12 cellular contexts compared by ENCODE assay signal in genomic region chr10:98228266-98228665, GRCh38. TPM values are rescaled to one million over a fixed set of nuclear protein-coding genes. Genes with fewer than 3 reads are reported as not detected.
A peak's percentile ranks its signal among the peaks of the same experiment; 100 is the strongest.
DNase-seq lines count a peak whose midpoint lies in the region; ATAC-seq lines count a peak whose summit lies in the region.
"Not testable (repeated sequence)": the region's sequence is repeated elsewhere in the genome, so short reads cannot be mapped to it uniquely, and the experiment has no call there.
"Had no signal": no experiment of that assay in that cellular context is flagged by ENCODE, and none has a peak within 500 bp of the region (broad histone marks: within the 10 kb centered on the region; RNA-seq: fewer than 3 reads in every experiment).

No MANE protein-coding gene starts in this region.

- intact Hi-C loops in activated CD4-positive, alpha-beta T cell treated with anti-CD3 and anti-CD28 coated beads, Interleukin-2, amount 10 ng/mL, durations not matched to agents 24 days and 14 days (cut with micrococcal nuclease); activated CD4-positive, alpha-beta memory T cell treated with anti-CD3 and anti-CD28 coated beads for 36 hours (cut with micrococcal nuclease): not testable (repeated sequence)

- not testable (repeated sequence) for DNase-seq in activated CD4-positive, alpha-beta T cell treated with anti-CD3 and anti-CD28 coated beads, Interleukin-2, amount 10 ng/mL, durations not matched to agents 24 days and 14 days; activated CD4-positive, alpha-beta memory T cell treated with anti-CD3 and anti-CD28 coated beads for 36 hours; activated T-cell treated with anti-CD3 and anti-CD28 coated beads, Interleukin-2, amount 50 U/mL, for 72 hours; natural killer cell treated with Interleukin-12 subunit alpha and Interleukin-12 subunit beta and Interleukin-15 and Interleukin-18, amount 100 ng/mL, for 72 hours (ENCODE audit: low spot score); stimulated activated effector memory CD8-positive, alpha-beta T cell treated with anti-CD3 and anti-CD28 coated beads, Interleukin-12 subunit alpha, Interleukin-12 subunit beta, amount 100 ng/mL, for 72 hours (ENCODE audit: low spot score in 2 of 2)

- CTCF ChIA-PET in activated CD4-positive, alpha-beta memory T cell treated with anti-CD3 and anti-CD28 coated beads for 36 hours (lab: Charles Lee): not testable (repeated sequence)

- H3K4me3 Mint-ChIP-seq in activated CD4-positive, alpha-beta T cell treated with anti-CD3 and anti-CD28 coated beads, Interleukin-2, amount 10 ng/mL, durations not matched to agents 24 days and 14 days; activated CD4-positive, alpha-beta memory T cell treated with anti-CD3 and anti-CD28 coated beads for 36 hours; activated T-helper 17 cell treated with anti-CD3 and anti-CD28 coated beads, Interleukin-2, amount 50 U/mL, for 72 hours; stimulated activated effector memory CD8-positive, alpha-beta T cell treated with anti-CD3 and anti-CD28 coated beads, Interleukin-12 subunit alpha, Interleukin-12 subunit beta, amount 100 ng/mL, for 72 hours: not testable (repeated sequence)
- H3K4me3 Mint-ChIP-seq in activated T-cell treated with anti-CD3 and anti-CD28 coated beads, Interleukin-2, amount 50 U/mL, for 72 hours: peak overlapping the region in 1 of 2 donors; percentile 11
- peak overlapping the region; percentile 45 for H3K4me3 Mint-ChIP-seq in natural killer cell treated with Interleukin-12 subunit alpha and Interleukin-12 subunit beta and Interleukin-15 and Interleukin-18, amount 100 ng/mL, for 72 hours

- H3K27me3 Mint-ChIP-seq in activated CD4-positive, alpha-beta T cell treated with anti-CD3 and anti-CD28 coated beads, Interleukin-2, amount 10 ng/mL, durations not matched to agents 24 days and 14 days; activated CD4-positive, alpha-beta memory T cell treated with anti-CD3 and anti-CD28 coated beads for 36 hours; activated T-cell treated with anti-CD3 and anti-CD28 coated beads, Interleukin-2, amount 50 U/mL, for 72 hours (ENCODE audit: low read depth); activated T-helper 17 cell treated with anti-CD3 and anti-CD28 coated beads, Interleukin-2, amount 50 U/mL, for 72 hours; natural killer cell treated with Interleukin-12 subunit alpha and Interleukin-12 subunit beta and Interleukin-15 and Interleukin-18, amount 100 ng/mL, for 72 hours: not testable (repeated sequence)

- ATAC-seq in HG02678 (IDR thresholded peaks at IDR 0.05; ENCODE audit: unreplicated experiment): peak; percentile 39
- peak in 1 of 2 donors; percentile 58 for ATAC-seq in activated T-cell treated with anti-CD3 and anti-CD28 coated beads, Interleukin-2, amount 50 U/mL, for 72 hours (replicated peaks in 1 of 2)
- ATAC-seq in activated T-helper 17 cell treated with anti-CD3 and anti-CD28 coated beads, Interleukin-2, amount 50 U/mL, for 72 hours (replicated peaks): peak; percentile 37
- ATAC-seq in natural killer cell treated with Interleukin-12 subunit alpha and Interleukin-12 subunit beta and Interleukin-15 and Interleukin-18, amount 100 ng/mL, for 72 hours: not testable (repeated sequence)
- peak; percentile 62 for ATAC-seq in stimulated activated effector memory CD8-positive, alpha-beta T cell treated with anti-CD3 and anti-CD28 coated beads, Interleukin-12 subunit alpha, Interleukin-12 subunit beta, amount 100 ng/mL, for 72 hours

- POLR2A ChIA-PET in activated CD4-positive, alpha-beta memory T cell treated with anti-CD3 and anti-CD28 coated beads for 36 hours (lab: Charles Lee): not testable (repeated sequence)

- H3K27ac Mint-ChIP-seq in activated CD4-positive, alpha-beta T cell treated with anti-CD3 and anti-CD28 coated beads, Interleukin-2, amount 10 ng/mL, durations not matched to agents 24 days and 14 days: peak overlapping the region; percentile 56
- H3K27ac Mint-ChIP-seq in activated CD4-positive, alpha-beta memory T cell treated with anti-CD3 and anti-CD28 coated beads for 36 hours: peak overlapping the region; percentile 33
- peak overlapping the region; percentile 76 for H3K27ac Mint-ChIP-seq in activated T-cell treated with anti-CD3 and anti-CD28 coated beads, Interleukin-2, amount 50 U/mL, for 72 hours
- not testable (repeated sequence) for H3K27ac Mint-ChIP-seq in activated T-helper 17 cell treated with anti-CD3 and anti-CD28 coated beads, Interleukin-2, amount 50 U/mL, for 72 hours; stimulated activated effector memory CD8-positive, alpha-beta T cell treated with anti-CD3 and anti-CD28 coated beads, Interleukin-12 subunit alpha, Interleukin-12 subunit beta, amount 100 ng/mL, for 72 hours
- peak overlapping the region; percentile 41 to 70 for H3K27ac Mint-ChIP-seq in natural killer cell treated with Interleukin-12 subunit alpha and Interleukin-12 subunit beta and Interleukin-15 and Interleukin-18, amount 100 ng/mL, for 72 hours

- H3K36me3 Mint-ChIP-seq in activated CD4-positive, alpha-beta T cell treated with anti-CD3 and anti-CD28 coated beads, Interleukin-2, amount 10 ng/mL, durations not matched to agents 24 days and 14 days (ENCODE audit: low read depth): peaks cover 35% of the 10 kb centered on the region
- peaks cover 28% of the 10 kb centered on the region for H3K36me3 Mint-ChIP-seq in activated CD4-positive, alpha-beta memory T cell treated with anti-CD3 and anti-CD28 coated beads for 36 hours
- peaks cover 10 to 18% of the 10 kb centered on the region in 2 donors for H3K36me3 Mint-ChIP-seq in activated T-cell treated with anti-CD3 and anti-CD28 coated beads, Interleukin-2, amount 50 U/mL, for 72 hours (ENCODE audit: insufficient read depth in 2 of 2)
- H3K36me3 Mint-ChIP-seq in activated T-helper 17 cell treated with anti-CD3 and anti-CD28 coated beads, Interleukin-2, amount 50 U/mL, for 72 hours (ENCODE audit: low read depth): peaks cover 68% of the 10 kb centered on the region
- H3K36me3 Mint-ChIP-seq in natural killer cell treated with Interleukin-12 subunit alpha and Interleukin-12 subunit beta and Interleukin-15 and Interleukin-18, amount 100 ng/mL, for 72 hours: not testable (repeated sequence)
- H3K36me3 Mint-ChIP-seq in stimulated activated effector memory CD8-positive, alpha-beta T cell treated with anti-CD3 and anti-CD28 coated beads, Interleukin-12 subunit alpha, Interleukin-12 subunit beta, amount 100 ng/mL, for 72 hours: peaks cover 20% of the 10 kb centered on the region

- peaks cover 15% of the 10 kb centered on the region for H3K4me1 Mint-ChIP-seq in activated CD4-positive, alpha-beta T cell treated with anti-CD3 and anti-CD28 coated beads, Interleukin-2, amount 10 ng/mL, durations not matched to agents 24 days and 14 days
- H3K4me1 Mint-ChIP-seq in activated CD4-positive, alpha-beta memory T cell treated with anti-CD3 and anti-CD28 coated beads for 36 hours (ENCODE audit: low read depth): peaks cover 13% of the 10 kb centered on the region
- peaks cover 12% of the 10 kb centered on the region for H3K4me1 Mint-ChIP-seq in activated T-cell treated with anti-CD3 and anti-CD28 coated beads, Interleukin-2, amount 50 U/mL, for 72 hours (ENCODE audit: low read depth)
- peaks cover 17% of the 10 kb centered on the region for H3K4me1 Mint-ChIP-seq in activated T-helper 17 cell treated with anti-CD3 and anti-CD28 coated beads, Interleukin-2, amount 50 U/mL, for 72 hours
- peaks cover 31 to 43% of the 10 kb centered on the region in 2 donors for H3K4me1 Mint-ChIP-seq in natural killer cell treated with Interleukin-12 subunit alpha and Interleukin-12 subunit beta and Interleukin-15 and Interleukin-18, amount 100 ng/mL, for 72 hours (ENCODE audit: low read depth in 2 of 2)
- peaks cover 39% of the 10 kb centered on the region for H3K4me1 Mint-ChIP-seq in stimulated activated effector memory CD8-positive, alpha-beta T cell treated with anti-CD3 and anti-CD28 coated beads, Interleukin-12 subunit alpha, Interleukin-12 subunit beta, amount 100 ng/mL, for 72 hours

- peaks cover 11% of the 10 kb centered on the region for H3K9me3 Mint-ChIP-seq in activated CD4-positive, alpha-beta T cell treated with anti-CD3 and anti-CD28 coated beads, Interleukin-2, amount 10 ng/mL, durations not matched to agents 24 days and 14 days
- peaks cover 10% of the 10 kb centered on the region for H3K9me3 Mint-ChIP-seq in activated CD4-positive, alpha-beta memory T cell treated with anti-CD3 and anti-CD28 coated beads for 36 hours
- H3K9me3 Mint-ChIP-seq in activated T-cell treated with anti-CD3 and anti-CD28 coated beads, Interleukin-2, amount 50 U/mL, for 72 hours; activated T-helper 17 cell treated with anti-CD3 and anti-CD28 coated beads, Interleukin-2, amount 50 U/mL, for 72 hours; natural killer cell treated with Interleukin-12 subunit alpha and Interleukin-12 subunit beta and Interleukin-15 and Interleukin-18, amount 100 ng/mL, for 72 hours; stimulated activated effector memory CD8-positive, alpha-beta T cell treated with anti-CD3 and anti-CD28 coated beads, Interleukin-12 subunit alpha, Interleukin-12 subunit beta, amount 100 ng/mL, for 72 hours: not testable (repeated sequence)

RNA-seq across cellular contexts. Expression of gene LOXL4, which starts 39.7 kb away (rescaled TPM):
- not detected in 2 replicates for total RNA-seq in activated CD4-positive, alpha-beta T cell treated with anti-CD3 and anti-CD28 coated beads, Interleukin-2, amount 10 ng/mL, durations not matched to agents 24 days and 14 days
- not detected for total RNA-seq in activated CD4-positive, alpha-beta memory T cell treated with anti-CD3 and anti-CD28 coated beads for 36 hours
- not detected for total RNA-seq in activated T-cell treated with anti-CD3 and anti-CD28 coated beads, Interleukin-2, amount 50 U/mL, for 72 hours
- not detected for total RNA-seq in activated T-helper 17 cell treated with anti-CD3 and anti-CD28 coated beads, Interleukin-2, amount 50 U/mL, for 72 hours
- total RNA-seq in natural killer cell treated with Interleukin-12 subunit alpha and Interleukin-12 subunit beta and Interleukin-15 and Interleukin-18, amount 100 ng/mL, for 72 hours: not detected
- total RNA-seq: A673; CD4-positive, alpha-beta memory T cell; CD4-positive, CD25-positive, alpha-beta regulatory T cell; CD8-positive, alpha-beta memory T cell; G401 had no signal
